In the genomic region with DNA sequence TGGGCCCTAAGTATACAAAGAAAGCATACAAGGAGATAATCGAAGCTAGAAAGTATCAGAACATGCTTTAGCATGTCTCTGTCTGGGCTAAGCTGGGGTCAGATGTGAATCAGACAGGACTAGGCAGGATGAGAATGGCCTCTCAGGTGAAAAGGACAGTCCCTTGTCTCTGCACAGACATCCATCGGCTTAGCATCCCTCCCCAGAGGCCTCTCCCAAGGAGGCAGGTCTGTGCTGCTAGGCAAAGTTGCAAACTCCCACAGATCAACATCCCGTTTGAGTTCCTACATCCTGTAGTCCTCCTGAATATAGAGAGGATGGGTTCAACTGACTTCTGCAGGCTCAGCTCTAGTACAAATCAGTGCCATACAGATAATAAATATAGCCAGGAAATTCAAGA, we compare ENCODE assay signal across 15 cellular contexts.
"Had no signal": no experiment of that assay in that cellular context is flagged by ENCODE, and none has a peak within 500 bp of the region (broad histone marks: within the 10 kb centered on the region; RNA-seq: fewer than 3 reads in every experiment).

No MANE protein-coding gene starts in this region.

- H3K9me3 ChIP-seq: right atrium auricular region, tibial nerve had no signal

- H2AFZ ChIP-seq: hepatocyte had no signal

- H3K36me3 ChIP-seq: cardiac muscle cell, right atrium auricular region, tibial nerve had no signal

- H3K27me3 Mint-ChIP-seq: activated naive CD8-positive, alpha-beta T cell treated with anti-CD3 and anti-CD28 coated beads for 36 hours; stimulated activated memory B cell treated with anti-CD40 and anti-IgM and Interleukin-4, amounts not matched to agents 10 μg/mL and 1 μg/mL and 100 μg/mL, for 72 hours had no signal

- H3K36me3 Mint-ChIP-seq: activated CD8-positive, alpha-beta memory T cell treated with anti-CD3 and anti-CD28 coated beads, Interleukin-2, amount 10 ng/mL, durations not matched to agents 7 days and 5 days; activated naive CD8-positive, alpha-beta T cell treated with anti-CD3 and anti-CD28 coated beads for 36 hours; stimulated activated memory B cell treated with anti-CD40 and anti-IgM and Interleukin-4, amounts not matched to agents 10 μg/mL and 1 μg/mL and 100 μg/mL, for 72 hours had no signal

- H3K27ac Mint-ChIP-seq: activated CD8-positive, alpha-beta memory T cell treated with anti-CD3 and anti-CD28 coated beads, Interleukin-2, amount 10 ng/mL, durations not matched to agents 7 days and 5 days; activated naive CD8-positive, alpha-beta T cell treated with anti-CD3 and anti-CD28 coated beads for 36 hours; stimulated activated memory B cell treated with anti-CD40 and anti-IgM and Interleukin-4, amounts not matched to agents 10 μg/mL and 1 μg/mL and 100 μg/mL, for 72 hours; T-helper 17 cell had no signal

- H3K79me2 ChIP-seq: hepatocyte had no signal

- H3K27me3 ChIP-seq: cardiac muscle cell, hepatocyte, right atrium auricular region had no signal

- H3K27ac ChIP-seq: cardiac muscle cell, hepatocyte, right atrium auricular region, tibial nerve had no signal

- H3K4me3 Mint-ChIP-seq: activated CD8-positive, alpha-beta memory T cell treated with anti-CD3 and anti-CD28 coated beads, Interleukin-2, amount 10 ng/mL, durations not matched to agents 7 days and 5 days; activated naive CD8-positive, alpha-beta T cell treated with anti-CD3 and anti-CD28 coated beads for 36 hours; activated T-cell treated with anti-CD3 and anti-CD28 coated beads, Interleukin-2, amount 50 U/mL, for 4 hours; stimulated activated memory B cell treated with anti-CD40 and anti-IgM and Interleukin-4, amounts not matched to agents 10 μg/mL and 1 μg/mL and 100 μg/mL, for 72 hours; T-helper 17 cell had no signal

- DNase-seq: activated CD4-positive, alpha-beta T cell treated with anti-CD3 and anti-CD28 coated beads, Interleukin-2, amount 50 U/mL, for 4 hours; activated CD4-positive, CD25-positive, alpha-beta regulatory T cell; activated CD8-positive, alpha-beta memory T cell treated with anti-CD3 and anti-CD28 coated beads, Interleukin-2, amount 10 ng/mL, durations not matched to agents 7 days and 5 days; activated effector memory CD4-positive, alpha-beta T cell treated with anti-CD3 and anti-CD28 coated beads, Interleukin-2, amount 50 U/mL, for 16 hours; activated naive CD8-positive, alpha-beta T cell treated with anti-CD3 and anti-CD28 coated beads for 36 hours; activated T-cell treated with anti-CD3 and anti-CD28 coated beads, Interleukin-2, amount 50 U/mL, for 4 hours; anterior cingulate cortex; kidney glomerular epithelial cell; small intestine; T-helper 17 cell had no signal

- ATAC-seq: activated CD8-positive, alpha-beta memory T cell treated with anti-CD3 and anti-CD28 coated beads, Interleukin-2, amount 10 ng/mL, durations not matched to agents 7 days and 5 days; activated T-cell treated with anti-CD3 and anti-CD28 coated beads, Interleukin-2, amount 50 U/mL, for 4 hours; stimulated activated memory B cell treated with anti-CD40 and anti-IgM and Interleukin-4, amounts not matched to agents 10 μg/mL and 1 μg/mL and 100 μg/mL, for 72 hours; T-helper 17 cell had no signal

- FAIRE-seq: small intestine had no signal

- H3K4me2 ChIP-seq: hepatocyte had no signal

- H3K4me3 ChIP-seq: cardiac muscle cell, hepatocyte, right atrium auricular region, tibial nerve had no signal

- H3K9me3 Mint-ChIP-seq: activated naive CD8-positive, alpha-beta T cell treated with anti-CD3 and anti-CD28 coated beads for 36 hours; activated T-cell treated with anti-CD3 and anti-CD28 coated beads, Interleukin-2, amount 50 U/mL, for 4 hours; stimulated activated memory B cell treated with anti-CD40 and anti-IgM and Interleukin-4, amounts not matched to agents 10 μg/mL and 1 μg/mL and 100 μg/mL, for 72 hours had no signal
